8 cellular contexts compared by ENCODE assay signal in the genomic region with DNA sequence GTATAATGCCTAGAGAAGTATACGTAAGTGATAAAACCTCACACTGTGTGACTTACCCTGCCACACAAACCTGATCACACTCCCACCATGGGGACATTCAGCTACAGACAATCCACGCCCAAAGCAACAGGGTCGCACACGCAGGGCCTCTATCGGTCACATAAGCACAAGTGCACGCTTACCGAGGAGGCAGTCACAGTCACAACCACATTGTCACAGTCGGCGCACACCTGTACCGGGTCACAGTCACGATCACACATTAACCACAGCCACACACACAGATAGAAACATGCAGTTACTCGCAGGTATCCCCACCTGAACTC. TPM values are rescaled to one million over a fixed set of nuclear protein-coding genes. Genes with fewer than 3 reads are reported as not detected.
DNase-seq lines count a peak whose midpoint lies in the region; ATAC-seq and TF ChIP-seq lines count a peak whose summit lies in the region.

No MANE protein-coding gene starts in this region.

- peak overlapping the region; percentile 84 for H3K4me3 ChIP-seq in CD8-positive, alpha-beta T cell (ENCODE audit: low read depth, low read length)
- H3K4me3 ChIP-seq in SK-N-SH (ENCODE audit: low read depth in 2 of 2, low read length in 1 of 2) (peak overlapping the region; percentile 62 to 83), coronary artery (peak overlapping the region; percentile 94), testis (peak overlapping the region; percentile 66 to 82)

- TF ChIP-seq POLR2A in testis (IDR thresholded peaks at IDR 0.05) = no peak

- H3K27me3 ChIP-seq in CD8-positive, alpha-beta T cell (ENCODE audit: insufficient read depth, low read length) = no peaks in the 10 kb centered on the region
- no peaks in the 10 kb centered on the region for H3K27me3 ChIP-seq in SK-N-SH (ENCODE audit: insufficient read depth)
- H3K27me3 ChIP-seq in testis = no peaks in the 10 kb centered on the region

- H3K36me3 Mint-ChIP-seq in CD8-positive, alpha-beta T cell = peaks cover 35% of the 10 kb centered on the region
- H3K36me3 Mint-ChIP-seq in mesothelial cell of epicardium = peaks cover 31% of the 10 kb centered on the region

- peak overlapping the region; percentile 84 for H3K9ac ChIP-seq in SK-N-SH

- H3K36me3 ChIP-seq in CD8-positive, alpha-beta T cell (ENCODE audit: insufficient read depth, low read length) = no peaks in the 10 kb centered on the region
- no peaks in the 10 kb centered on the region for H3K36me3 ChIP-seq in SK-N-SH (replicated peaks in 1 of 2; ENCODE audit: control insufficient read depth in 1 of 2, insufficient read depth in 2 of 2, low read length in 1 of 2)
- no peaks in the 10 kb centered on the region for H3K36me3 ChIP-seq in testis (ENCODE audit: low read depth, missing control alignments)

- H4K20me1 ChIP-seq in SK-N-SH (ENCODE audit: insufficient read depth) = no peaks in the 10 kb centered on the region

- POLR2A ChIA-PET in CD8-positive, alpha-beta T cell (lab: Charles Lee) = interaction anchor here (0.8 to 2.2 kb wide), 17 partner anchors 13 to 978 kb away, joined by 3 to 22 read pairs (median 4); partner anchors contain the start of genes ZFP14, ZNF146, ZNF260 and ZNF345
- POLR2A ChIA-PET in SK-N-SH (lab: Yijun Ruan, JAX) = interaction anchor here (0.6 to 2.0 kb wide), 9 partner anchors 40 to 362 kb away, joined by 3 to 21 read pairs (median 8); partner anchors contain the start of genes ZFP14, ZFP82, ZNF146 and ZNF260

- H3K9me3 ChIP-seq in CD8-positive, alpha-beta T cell (ENCODE audit: low read length) = no peaks in the 10 kb centered on the region
- H3K9me3 ChIP-seq in SK-N-SH (no peaks in the 10 kb centered on the region), testis (no peaks in the 10 kb centered on the region)

- intact Hi-C loops in CD8-positive, alpha-beta T cell (cut with DNase I, micrococcal nuclease) = loop anchor here (1.0 to 5.0 kb wide), 19 partner anchors 40 to 882 kb away; partner anchors contain the start of genes ZFP14 (in 2 of the 2), ZFP82 (in 2 of the 2), ZNF260 (in 2 of the 2) and ZNF345 (in 2 of the 2)
- intact Hi-C loops in testis (cut with DNase I; ENCODE audit: low total_unique reads) = no loop called here

- no peaks in the 10 kb centered on the region for H3K27me3 Mint-ChIP-seq in CD8-positive, alpha-beta T cell (ENCODE audit: low read depth)
- H3K27me3 Mint-ChIP-seq in mesothelial cell of epicardium (ENCODE audit: low read depth) = no peaks in the 10 kb centered on the region

- peaks cover 38% of the 10 kb centered on the region; the same call in 1 of the 2 replicates for H3K79me2 ChIP-seq in SK-N-SH (ENCODE audit: insufficient read depth)

- H2AFZ ChIP-seq in SK-N-SH (ENCODE audit: low read depth) = peak overlapping the region; percentile 95

- H3K9me2 ChIP-seq in SK-N-SH = no peaks in the 10 kb centered on the region

- H3K4me3 Mint-ChIP-seq in CD8-positive, alpha-beta T cell = peak overlapping the region; percentile 99
- peak overlapping the region; percentile 97 for H3K4me3 Mint-ChIP-seq in mesothelial cell of epicardium

- peak; percentile 30 for ATAC-seq in CD8-positive, alpha-beta T cell
- peak; percentile 27 for ATAC-seq in HG03571 (IDR thresholded peaks at IDR 0.05; ENCODE audit: unreplicated experiment)

- 4% methylated on average over 4 of the region's 12 CpGs for WGBS in SK-N-SH (ENCODE audit: low lambda C conversion rate)
- 2 to 3% methylated on average over 7 to 12 of the region's 12 CpGs for WGBS in testis, 2 donors

- H3K27ac Mint-ChIP-seq in CD8-positive, alpha-beta T cell = peak overlapping the region; percentile 96
- peak overlapping the region; percentile 100 for H3K27ac Mint-ChIP-seq in mesothelial cell of epicardium

- H3K4me2 ChIP-seq in SK-N-SH = peak overlapping the region; percentile 84

- peak in 2 of 7 experiments; percentile 43 to 74 for DNase-seq in CD8-positive, alpha-beta T cell
- DNase-seq in GM19240 (ENCODE audit: insufficient read length, low spot score) = peak; percentile 5
- DNase-seq in SK-N-SH = peak; percentile 59
- peak; percentile 70 for DNase-seq in coronary artery (ENCODE audit: low spot score)
- DNase-seq in mesothelial cell of epicardium (ENCODE audit: low spot score in 2 of 2, unreplicated experiment in 2 of 2) = no peak
- DNase-seq in testis = peak; percentile 44
- DNase-seq in NCI-H2196 (lab: John Stamatoyannopoulos, UW; ENCODE audit: unreplicated experiment) = no peak

- H3K4me1 ChIP-seq in CD8-positive, alpha-beta T cell (ENCODE audit: insufficient read depth, low read length) = peaks cover 6% of the 10 kb centered on the region
- no peaks in the 10 kb centered on the region; a peak in 2 of 4 replicates for H3K4me1 ChIP-seq in SK-N-SH (ENCODE audit: control insufficient read depth in 1 of 2, insufficient read depth in 2 of 2, low read depth in 1 of 2, low read length in 1 of 2)
- peaks cover 3% of the 10 kb centered on the region for H3K4me1 ChIP-seq in testis

- peaks cover 36% of the 10 kb centered on the region for H3K4me1 Mint-ChIP-seq in CD8-positive, alpha-beta T cell (ENCODE audit: low read depth)
- H3K4me1 Mint-ChIP-seq in mesothelial cell of epicardium = peaks cover 22% of the 10 kb centered on the region

- no peak for TF ChIP-seq RAD21 in SK-N-SH (IDR thresholded peaks at IDR 0.05; ENCODE audit: low read length)

- H3K27ac ChIP-seq in CD8-positive, alpha-beta T cell (ENCODE audit: low read depth, low read length) = peak overlapping the region; percentile 79
- H3K27ac ChIP-seq in SK-N-SH (ENCODE audit: low read depth in 2 of 2, low read length in 1 of 2) (peak overlapping the region; percentile 83 to 96), coronary artery (peak overlapping the region; percentile 90 to 96), testis (peak overlapping the region; percentile 91 to 93)

- peaks cover 10% of the 10 kb centered on the region for H3K9me3 Mint-ChIP-seq in CD8-positive, alpha-beta T cell
- peaks cover 20% of the 10 kb centered on the region for H3K9me3 Mint-ChIP-seq in mesothelial cell of epicardium

- no peak for TF ChIP-seq CTCF in CD8-positive, alpha-beta T cell (IDR thresholded peaks at IDR 0.05)
- no peak for TF ChIP-seq CTCF in SK-N-SH (IDR thresholded peaks at IDR 0.05)
- no peak for TF ChIP-seq CTCF in coronary artery (IDR thresholded peaks at IDR 0.05)
- no peak for TF ChIP-seq CTCF in mesothelial cell of epicardium (IDR thresholded peaks at IDR 0.05; ENCODE audit: unreplicated experiment)
- no peak for TF ChIP-seq CTCF in testis (IDR thresholded peaks at IDR 0.05)

- H3F3A ChIP-seq in SK-N-SH (replicated peaks; ENCODE audit: insufficient read depth) = no peaks in the 10 kb centered on the region

- CTCF ChIA-PET in CD8-positive, alpha-beta T cell (lab: Charles Lee) = interaction anchor here (0.8 kb wide), 1 partner anchor 92 kb away, joined by 4 read pairs; no protein-coding TSS in a partner anchor
- CTCF ChIA-PET in SK-N-SH (lab: Yijun Ruan, JAX) = interaction anchor here (0.9 to 1.1 kb wide), 2 partner anchors 69 to 111 kb away, joined by 3 to 6 read pairs; no protein-coding TSS in a partner anchor

- TF ChIP-seq EP300 in SK-N-SH (IDR thresholded peaks at IDR 0.05; ENCODE audit: borderline replicate concordance in 1 of 2, low read depth in 1 of 2, low read length in 1 of 2) = no peak

TF ChIP-seq in SK-N-SH, 30 proteins besides CTCF, POLR2A, EP300 and RAD21 (continues in another document):
- TF ChIP-seq MXI1 (IDR thresholded peaks at IDR 0.05; ENCODE audit: low read depth, low read length) (no peak), TCF12 (IDR thresholded peaks at IDR 0.05) (no peak), SIN3A (IDR thresholded peaks at IDR 0.05; ENCODE audit: borderline replicate concordance, low read depth, low read length) (no peak), YY1 (IDR thresholded peaks at IDR 0.05; ENCODE audit: low read depth) (no peak), RFX5 (IDR thresholded peaks at IDR 0.05; ENCODE audit: low read length) (no peak), USF2 (IDR thresholded peaks at IDR 0.05; ENCODE audit: borderline replicate concordance, low read depth, low read length) (no peak), EZH2phosphoT487 (IDR thresholded peaks at IDR 0.05; ENCODE audit: borderline replicate concordance, low read depth) (no peak), TAF1 (IDR thresholded peaks at IDR 0.05; ENCODE audit: borderline replicate concordance, low read depth, low read length) (no peak), ZBTB33 (IDR thresholded peaks at IDR 0.05; ENCODE audit: borderline replicate concordance, low read depth) (no peak)

RNA-seq across cellular contexts. Expression of gene ZNF566, which starts 0.6 kb away (rescaled TPM):
- total RNA-seq in CD8-positive, alpha-beta T cell = 1 to 10 TPM; 5.8 to 7.0 TPM
- 1.7 and 3.4 TPM in 2 replicates for polyA plus RNA-seq in SK-N-SH (2012; rRNA removed)
- polyA plus RNA-seq in SK-N-SH (2012; cell fraction: cytosol; rRNA removed) = 2.5 and 2.8 TPM in 2 replicates
- 5.7 and 6.7 TPM in 2 replicates for polyA plus RNA-seq in SK-N-SH (2012; cell fraction: nucleus; rRNA removed)
- 19.2 to 19.6 TPM (median 19.6 TPM) in 3 replicates for total RNA-seq in mesothelial cell of epicardium
- 10 to 100 TPM; 12.1 to 15.0 TPM for total RNA-seq in testis
- 7.5 TPM for polyA plus RNA-seq in testis (ENCODE audit: insufficient read depth, low read depth, low replicate concordance)

RNA-seq across cellular contexts. Expression of gene ZNF260, which starts 39.3 kb away (rescaled TPM):
- total RNA-seq in CD8-positive, alpha-beta T cell = 1 to 10 TPM; 2.8 to 4.6 TPM
- polyA plus RNA-seq in SK-N-SH (2012; rRNA removed) (2.6 and 4.7 TPM in 2 replicates), testis (ENCODE audit: insufficient read depth, low read depth, low replicate concordance) (5.7 TPM)
- 4.9 and 5.3 TPM in 2 replicates for polyA plus RNA-seq in SK-N-SH (2012; cell fraction: cytosol; rRNA removed)
- polyA plus RNA-seq in SK-N-SH (2012; cell fraction: nucleus; rRNA removed) = 2.9 and 4.8 TPM in 2 replicates
- total RNA-seq in mesothelial cell of epicardium (26.7 to 32.8 TPM (median 29.2 TPM) in 3 replicates), testis (10 to 100 TPM; 14.2 to 15.4 TPM)

Comparison
In these comparisons a context has a peak if more than half of its experiments do, and no peak if none do; other contexts are left out.
1. DNase-seq: peak in GM19240 (single experiment), SK-N-SH (single experiment), coronary artery (single experiment) and testis (single experiment); none in mesothelial cell of epicardium (0 of 2) and NCI-H2196 (single experiment).
2. Peak in every context shown above with its lines, with median percentiles within 50 percentile points of each other: H3K27ac ChIP-seq and H3K4me3 ChIP-seq.